1 cellular context compared by ENCODE assay signal in the genomic region with DNA sequence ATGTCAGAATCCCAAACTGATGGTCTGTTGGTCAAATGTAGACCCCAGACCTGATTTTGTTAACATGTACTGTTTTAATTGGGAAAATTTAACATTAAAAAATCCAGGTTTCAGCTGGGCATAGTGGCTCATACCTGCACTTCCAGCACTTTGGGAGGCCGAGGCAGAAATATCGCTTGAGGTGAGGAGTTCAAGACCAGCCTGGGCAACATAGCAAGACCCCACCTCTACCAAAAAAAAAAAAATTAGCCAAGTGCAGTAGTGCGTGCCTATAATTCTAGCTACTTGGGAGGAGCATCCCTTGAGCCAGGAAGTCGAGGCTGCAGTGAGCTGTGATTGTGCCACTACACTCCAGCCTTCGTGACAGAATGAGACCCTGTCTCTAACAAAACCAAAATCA.
TF ChIP-seq lines count a peak whose summit lies in the region.

No MANE protein-coding gene starts in this region.

TF ChIP-seq in HCT116, 20 proteins besides CTCF, POLR2A, EP300 and RAD21 (continued from another document):
- TF ChIP-seq, protein P1, sequence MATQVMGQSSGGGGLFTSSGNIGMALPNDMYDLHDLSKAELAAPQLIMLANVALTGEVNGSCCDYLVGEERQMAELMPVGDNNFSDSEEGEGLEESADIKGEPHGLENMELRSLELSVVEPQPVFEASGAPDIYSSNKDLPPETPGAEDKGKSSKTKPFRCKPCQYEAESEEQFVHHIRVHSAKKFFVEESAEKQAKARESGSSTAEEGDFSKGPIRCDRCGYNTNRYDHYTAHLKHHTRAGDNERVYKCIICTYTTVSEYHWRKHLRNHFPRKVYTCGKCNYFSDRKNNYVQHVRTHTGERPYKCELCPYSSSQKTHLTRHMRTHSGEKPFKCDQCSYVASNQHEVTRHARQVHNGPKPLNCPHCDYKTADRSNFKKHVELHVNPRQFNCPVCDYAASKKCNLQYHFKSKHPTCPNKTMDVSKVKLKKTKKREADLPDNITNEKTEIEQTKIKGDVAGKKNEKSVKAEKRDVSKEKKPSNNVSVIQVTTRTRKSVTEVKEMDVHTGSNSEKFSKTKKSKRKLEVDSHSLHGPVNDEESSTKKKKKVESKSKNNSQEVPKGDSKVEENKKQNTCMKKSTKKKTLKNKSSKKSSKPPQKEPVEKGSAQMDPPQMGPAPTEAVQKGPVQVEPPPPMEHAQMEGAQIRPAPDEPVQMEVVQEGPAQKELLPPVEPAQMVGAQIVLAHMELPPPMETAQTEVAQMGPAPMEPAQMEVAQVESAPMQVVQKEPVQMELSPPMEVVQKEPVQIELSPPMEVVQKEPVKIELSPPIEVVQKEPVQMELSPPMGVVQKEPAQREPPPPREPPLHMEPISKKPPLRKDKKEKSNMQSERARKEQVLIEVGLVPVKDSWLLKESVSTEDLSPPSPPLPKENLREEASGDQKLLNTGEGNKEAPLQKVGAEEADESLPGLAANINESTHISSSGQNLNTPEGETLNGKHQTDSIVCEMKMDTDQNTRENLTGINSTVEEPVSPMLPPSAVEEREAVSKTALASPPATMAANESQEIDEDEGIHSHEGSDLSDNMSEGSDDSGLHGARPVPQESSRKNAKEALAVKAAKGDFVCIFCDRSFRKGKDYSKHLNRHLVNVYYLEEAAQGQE (IDR thresholded peaks at IDR 0.05; ENCODE audit: low read depth) = no peak
